ENCODE assay signal across 8 cellular contexts in genomic region chr11:9972917-9973504, GRCh38.
DNase-seq lines count a peak whose midpoint lies in the region; ATAC-seq and TF ChIP-seq lines count a peak whose summit lies in the region.

No MANE protein-coding gene starts in this region.

- CTCF ChIA-PET in HEK293T (lab: Yijun Ruan, JAX), result interaction anchor here (0.7 to 2.0 kb wide), 7 partner anchors 9 to 214 kb away, joined by 3 to 13 read pairs (median 4); no protein-coding TSS in a partner anchor

- POLR2A ChIA-PET in HEK293T (lab: Yijun Ruan, JAX), result interaction anchor here (0.9 to 1.5 kb wide), 2 partner anchors 215 to 331 kb away, joined by 3 to 5 read pairs; partner anchors contain the start of gene ADM

- no peak for ATAC-seq in HG02642 (IDR thresholded peaks at IDR 0.05; ENCODE audit: poor library complexity, unreplicated experiment)

- no peaks in the 10 kb centered on the region for H3K4me1 ChIP-seq in breast epithelium
- peaks cover 5 to 8% of the 10 kb centered on the region in 2 donors for H3K4me1 ChIP-seq in thyroid gland

- H3K36me3 ChIP-seq in breast epithelium (no peaks in the 10 kb centered on the region), thyroid gland (no peaks in the 10 kb centered on the region)

- TF ChIP-seq POLR2A in breast epithelium (IDR thresholded peaks at IDR 0.05) (no peak), thyroid gland (IDR thresholded peaks at IDR 0.05) (no peak)

- peak; percentile 10 for DNase-seq in NCI-H2029 (lab: John Stamatoyannopoulos, UW)
- DNase-seq in NCI-H2029 treated with DMSO at 0.1 percent for 48 hours (lab: John Stamatoyannopoulos, UW), result no peak
- peak; percentile 36 for DNase-seq in HEK293T (ENCODE audit: extremely low spot score)
- peak; percentile 20 for DNase-seq in NOMO-1 treated with dmso at 0.1 percent for 144 hours (lab: John Stamatoyannopoulos, UW; ENCODE audit: unreplicated experiment)
- DNase-seq in breast epithelium (ENCODE audit: low spot score in 2 of 2), result no peak
- DNase-seq in kidney tubule cell (ENCODE audit: low spot score), result peak; percentile 50
- DNase-seq in thyroid gland, result peak; percentile 11 to 17

- H3K27me3 ChIP-seq in breast epithelium, result no peaks in the 10 kb centered on the region
- no peaks in the 10 kb centered on the region for H3K27me3 ChIP-seq in thyroid gland

- peak in 2 of 3 donors; percentile 58 to 69 for TF ChIP-seq CTCF in breast epithelium (IDR thresholded peaks at IDR 0.05)
- peak; percentile 36 to 74 (median 68) for TF ChIP-seq CTCF in thyroid gland (IDR thresholded peaks at IDR 0.05)

- H3K27ac ChIP-seq in breast epithelium (no peak overlapping the region), thyroid gland (no peak overlapping the region)

- H3K9me3 ChIP-seq in breast epithelium (no peaks in the 10 kb centered on the region), thyroid gland (no peaks in the 10 kb centered on the region)

- no peak overlapping the region for H3K4me3 ChIP-seq in breast epithelium
- H3K4me3 ChIP-seq in thyroid gland (replicated peaks in 1 of 3), result no peak overlapping the region

- intact Hi-C loops in breast epithelium (cut with DNase I; ENCODE audit: low total_unique reads), result no loop called here
- intact Hi-C loops in thyroid gland (cut with DNase I), result loop anchor here (5.0 kb wide), 1 partner anchor 216 kb away; no protein-coding TSS in a partner anchor

- WGBS in thyroid gland, 2 donors, result 36 to 42% methylated on average over 7 of the region's 7 CpGs

TF ChIP-seq in HEK293T, 16 proteins besides CTCF, POLR2A, EP300 and RAD21:
- TF ChIP-seq FOXK2 (IDR thresholded peaks at IDR 0.05) (no peak), FOXA1 (IDR thresholded peaks at IDR 0.05) (no peak), FOXM1 (IDR thresholded peaks at IDR 0.05; ENCODE audit: borderline replicate concordance) (no peak), SP1 (IDR thresholded peaks at IDR 0.05) (no peak), ARNT (IDR thresholded peaks at IDR 0.05) (no peak), PKNOX1 (IDR thresholded peaks at IDR 0.05) (no peak), BHLHE40 (IDR thresholded peaks at IDR 0.05; ENCODE audit: borderline replicate concordance) (no peak), HDGF (IDR thresholded peaks at IDR 0.05; ENCODE audit: borderline replicate concordance) (no peak), NFRKB (IDR thresholded peaks at IDR 0.05) (no peak), ELF4 (IDR thresholded peaks at IDR 0.05) (no peak), L3MBTL2 (conservative IDR thresholded peaks at IDR 0.05) (no peak), SUZ12 (IDR thresholded peaks at IDR 0.05) (no peak), LEF1 (IDR thresholded peaks at IDR 0.05; ENCODE audit: borderline replicate concordance) (no peak), ZNF384 (IDR thresholded peaks at IDR 0.05) (no peak), TARDBP (IDR thresholded peaks at IDR 0.05) (no peak), CTBP1 (IDR thresholded peaks at IDR 0.05; ENCODE audit: borderline replicate concordance) (no peak)
TF ChIP-seq in HEK293T: peak in this region for 0.

Comparison
In these comparisons a context has a peak if more than half of its experiments do, and no peak if none do; other contexts are left out.
1. DNase-seq: peak in NCI-H2029 (single experiment), HEK293T (single experiment), NOMO-1 treated with dmso at 0.1 percent for 144 hours (single experiment), kidney tubule cell (single experiment) and thyroid gland (2 of 2); none in NCI-H2029 treated with DMSO at 0.1 percent for 48 hours (single experiment) and breast epithelium (0 of 2).